ENCODE assay signal across 32 cellular contexts in genomic region chr19:1357695-1358094, GRCh38. TPM values are rescaled to one million over a fixed set of nuclear protein-coding genes. Genes with fewer than 3 reads are reported as not detected.
DNase-seq lines count a peak whose midpoint lies in the region; FAIRE-seq and TF ChIP-seq lines count a peak whose summit lies in the region.
"Had no signal": no experiment of that assay in that cellular context is flagged by ENCODE, and none has a peak within 500 bp of the region (broad histone marks: within the 10 kb centered on the region; RNA-seq: fewer than 3 reads in every experiment).

No MANE protein-coding gene starts in this region.

- H3K36me3 ChIP-seq in iPS-18a (ENCODE audit: control insufficient read depth, low read depth, low read length) = peaks cover 47% of the 10 kb centered on the region
- peaks cover 15% of the 10 kb centered on the region for H3K36me3 ChIP-seq in effector memory CD4-positive, alpha-beta T cell (ENCODE audit: control insufficient read depth, insufficient read depth, low read length)
- peaks cover 50% of the 10 kb centered on the region for H3K36me3 ChIP-seq in left ventricle myocardium inferior
- H3K36me3 ChIP-seq: colonic mucosa, uterus had no signal

- no peaks in the 10 kb centered on the region for H3K27me3 ChIP-seq in iPS-18a (ENCODE audit: control insufficient read depth, insufficient read depth, low read length)
- H3K27me3 ChIP-seq in effector memory CD4-positive, alpha-beta T cell (replicated peaks; ENCODE audit: control insufficient read depth, insufficient read depth, low read length, poor library complexity, severe bottlenecking) = no peaks in the 10 kb centered on the region
- H3K27me3 ChIP-seq in left ventricle myocardium inferior (ENCODE audit: low read depth) = no peaks in the 10 kb centered on the region
- H3K27me3 ChIP-seq: cardiac muscle cell, colonic mucosa, esophagus squamous epithelium, pancreas, uterus had no signal

- no peaks in the 10 kb centered on the region for H3K9me3 ChIP-seq in iPS-18a (ENCODE audit: control insufficient read depth, low read depth, low read length)
- H3K9me3 ChIP-seq in effector memory CD4-positive, alpha-beta T cell (ENCODE audit: control insufficient read depth, low read length) = no peaks in the 10 kb centered on the region
- H3K9me3 ChIP-seq in left ventricle myocardium inferior (replicated peaks) = no peaks in the 10 kb centered on the region
- H3K9me3 ChIP-seq: colonic mucosa, esophagus squamous epithelium, pancreas, thoracic aorta, uterus had no signal

- H3K4me1 ChIP-seq in iPS-18a (ENCODE audit: control insufficient read depth, low read depth, low read length) = peaks cover 33% of the 10 kb centered on the region
- peaks cover 8% of the 10 kb centered on the region for H3K4me1 ChIP-seq in effector memory CD4-positive, alpha-beta T cell (ENCODE audit: control insufficient read depth, insufficient read depth, low read length, poor library complexity, severe bottlenecking)
- H3K4me1 ChIP-seq in left ventricle myocardium inferior = peaks cover 56% of the 10 kb centered on the region
- H3K4me1 ChIP-seq: colonic mucosa had no signal

- no peak overlapping the region for H3K27ac ChIP-seq in iPS-18a (ENCODE audit: low read length)
- no peak overlapping the region for H3K27ac ChIP-seq in effector memory CD4-positive, alpha-beta T cell (ENCODE audit: insufficient read depth, low read length, poor library complexity, severe bottlenecking)
- H3K27ac ChIP-seq in left ventricle myocardium inferior (replicated peaks) = no peak overlapping the region
- H3K27ac ChIP-seq: cardiac muscle cell, colonic mucosa, esophagus squamous epithelium, pancreas, skin epidermis, thoracic aorta had no signal

- H3K4me3 ChIP-seq in iPS-18a (ENCODE audit: low read length) (peak overlapping the region; percentile 27), left ventricle myocardium inferior (no peak overlapping the region)
- H3K4me3 ChIP-seq in effector memory CD4-positive, alpha-beta T cell (ENCODE audit: insufficient read depth, low read depth, low read length, poor library complexity, severe bottlenecking) = no peak overlapping the region
- H3K4me3 ChIP-seq: cardiac muscle cell, colonic mucosa, esophagus squamous epithelium, pancreas, skin epidermis, thoracic aorta, uterus had no signal

- no peak for FAIRE-seq in RCC 7860 (lab: Jason Lieb, UNC)
- FAIRE-seq: A204.1, pancreas had no signal

- no peak for TF ChIP-seq CTCF in left ventricle myocardium inferior (IDR thresholded peaks at IDR 0.05; ENCODE audit: borderline replicate concordance)

- DNase-seq in NCI-H2107 treated with DMSO at 0.1 percent for 48 hours (lab: John Stamatoyannopoulos, UW; ENCODE audit: unreplicated experiment) (peak; percentile 85), NCI-H2107 (lab: John Stamatoyannopoulos, UW) (no peak), NCI-H2227 (lab: John Stamatoyannopoulos, UW; ENCODE audit: unreplicated experiment) (peak; percentile 71), RCC 7860 (ENCODE audit: low spot score) (no peak), left ventricle myocardium inferior (no peak), NCI-H524 treated with DMSO at 0.1 percent for 48 hours (lab: John Stamatoyannopoulos, UW) (no peak)
- no peak for DNase-seq in effector memory CD4-positive, alpha-beta T cell
- DNase-seq: activated CD4-positive, alpha-beta T cell treated with anti-CD3 and anti-CD28 coated beads, Interleukin-2, amount 50 U/mL, for 48 hours; activated CD8-positive, alpha-beta memory T cell treated with anti-CD3 and anti-CD28 coated beads, Interleukin-2, amount 50 U/mL, for 4 hours; anterior cingulate cortex; CD4-positive, alpha-beta T cell; colonic mucosa; DMS 273 treated with DMSO at 0.1 percent for 48 hours; esophagus squamous epithelium; foreskin melanocyte; hippocampal formation; islet precursor cell; naive B cell; NCI-H1105; NCI-H2029 treated with DMSO at 0.1 percent for 48 hours; NCI-H82; pancreas; retina; RPMI8226; stimulated activated naive CD8-positive, alpha-beta T cell treated with anti-CD3 and anti-CD28 coated beads, Interleukin-15, Interleukin-2, amounts not matched to agents 100 U/mL and 50 U/mL, for 24 hours; T-helper 1 cell; uterus had no signal

- intact Hi-C loops in left ventricle myocardium inferior (cut with micrococcal nuclease) = no loop called here

- H3K9ac ChIP-seq in iPS-18a (ENCODE audit: low read length) = no peak overlapping the region

RNA-seq across cellular contexts. Expression of gene NDUFS7, which starts 26.0 kb away (rescaled TPM):
- 380 TPM for total RNA-seq in left ventricle myocardium inferior

RNA-seq across cellular contexts. Expression of gene GAMT, which starts 43.6 kb away (rescaled TPM):
- 77.0 TPM for total RNA-seq in left ventricle myocardium inferior

RNA-seq across cellular contexts. Expression of gene DAZAP1, which starts 49.7 kb away (rescaled TPM):
- 81.8 TPM for total RNA-seq in left ventricle myocardium inferior

Comparison
In these comparisons a context has a peak if more than half of its experiments do, and no peak if none do; other contexts are left out.
1. DNase-seq: peak in NCI-H2107 treated with DMSO at 0.1 percent for 48 hours (single experiment) and NCI-H2227 (single experiment); none in NCI-H2107 (single experiment), RCC 7860 (single experiment), effector memory CD4-positive, alpha-beta T cell (0 of 3), left ventricle myocardium inferior (single experiment) and NCI-H524 treated with DMSO at 0.1 percent for 48 hours (single experiment).